11 cellular contexts compared by ENCODE assay signal in the genomic region with DNA sequence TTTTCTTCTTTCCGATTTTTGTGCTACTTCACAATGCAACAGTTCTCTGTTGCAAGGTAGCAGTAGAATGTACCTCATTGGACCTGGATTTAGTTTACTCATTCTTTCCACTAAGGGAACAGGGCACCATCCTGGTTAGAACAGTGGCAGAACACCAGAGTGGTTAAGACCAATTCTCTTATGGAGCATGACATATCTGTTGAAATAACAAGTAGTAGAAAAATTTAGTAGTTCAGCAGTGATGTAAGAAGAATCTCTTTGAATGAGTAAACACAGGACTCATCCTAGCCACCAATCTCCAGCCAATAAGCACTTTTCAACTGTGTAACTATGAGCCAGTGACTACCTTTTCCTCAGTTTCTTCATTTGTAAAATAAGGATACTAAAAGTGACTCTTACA. TPM values are rescaled to one million over a fixed set of nuclear protein-coding genes. Genes with fewer than 3 reads are reported as not detected.
DNase-seq lines count a peak whose midpoint lies in the region; FAIRE-seq and TF ChIP-seq lines count a peak whose summit lies in the region.
"Had no signal": no experiment of that assay in that cellular context is flagged by ENCODE, and none has a peak within 500 bp of the region (broad histone marks: within the 10 kb centered on the region; RNA-seq: fewer than 3 reads in every experiment).

No MANE protein-coding gene starts in this region.

- H3K9me3 Mint-ChIP-seq in CD14-positive monocyte: no peaks in the 10 kb centered on the region
- peaks cover 2% of the 10 kb centered on the region for H3K9me3 Mint-ChIP-seq in astrocyte (ENCODE audit: unreplicated experiment)
- H3K9me3 Mint-ChIP-seq in osteocyte (ENCODE audit: unreplicated experiment): no peaks in the 10 kb centered on the region
- H3K9me3 Mint-ChIP-seq: CD8-positive, alpha-beta memory T cell had no signal

- TF ChIP-seq CTCF in CD14-positive monocyte (IDR thresholded peaks at IDR 0.05): no peak
- TF ChIP-seq CTCF in astrocyte (IDR thresholded peaks at IDR 0.05; ENCODE audit: insufficient read depth, low read depth, low read length): no peak
- TF ChIP-seq CTCF in keratinocyte (optimal IDR thresholded peaks at IDR 0.05 in 1 of 3, IDR thresholded peaks at IDR 0.05 in 1 of 3, conservative IDR thresholded peaks at IDR 0.05 in 1 of 3; ENCODE audit: extremely low read depth in 1 of 3, insufficient read depth in 2 of 3, low read length in 3 of 3): no peak
- no peak for TF ChIP-seq CTCF in vagina (IDR thresholded peaks at IDR 0.05)
- TF ChIP-seq CTCF in osteocyte (IDR thresholded peaks at IDR 0.05): no peak

- intact Hi-C loops in CD14-positive monocyte (cut with micrococcal nuclease): no loop called here
- intact Hi-C loops in vagina (cut with DNase I): no loop called here

- FAIRE-seq in astrocyte (lab: Jason Lieb, UNC) (no peak), keratinocyte (lab: Jason Lieb, UNC) (peak; percentile 57)

- no peaks in the 10 kb centered on the region for H3K36me3 ChIP-seq in astrocyte (ENCODE audit: insufficient read depth, low read length)
- H3K36me3 ChIP-seq in keratinocyte (ENCODE audit: control insufficient read depth in 2 of 2, extremely low read depth in 1 of 2, insufficient read depth in 2 of 2, low read length in 2 of 2): no peaks in the 10 kb centered on the region
- no peaks in the 10 kb centered on the region for H3K36me3 ChIP-seq in vagina

- H3K9me3 ChIP-seq in astrocyte (ENCODE audit: insufficient read depth, low read depth, low read length) (no peaks in the 10 kb centered on the region), keratinocyte (ENCODE audit: control insufficient read depth, low read depth, low read length) (no peaks in the 10 kb centered on the region), vagina (no peaks in the 10 kb centered on the region)

- no peak overlapping the region for H3K9ac ChIP-seq in astrocyte (ENCODE audit: low read length)
- H3K9ac ChIP-seq in keratinocyte (ENCODE audit: control insufficient read depth, extremely low read depth, insufficient read depth, low read length): no peak overlapping the region

- H3K27me3 Mint-ChIP-seq in CD14-positive monocyte (ENCODE audit: low read depth in 3 of 3): no peaks in the 10 kb centered on the region
- peaks cover 3% of the 10 kb centered on the region for H3K27me3 Mint-ChIP-seq in astrocyte (ENCODE audit: low read depth, unreplicated experiment)
- H3K27me3 Mint-ChIP-seq in osteocyte (ENCODE audit: unreplicated experiment): peaks cover 9% of the 10 kb centered on the region

- H3K79me2 ChIP-seq in astrocyte (ENCODE audit: insufficient read depth, low read length) (no peaks in the 10 kb centered on the region), keratinocyte (ENCODE audit: control insufficient read depth, insufficient read depth, low read length) (no peaks in the 10 kb centered on the region)

- no peaks in the 10 kb centered on the region for H3K27me3 ChIP-seq in astrocyte (ENCODE audit: insufficient read depth, low read length)
- H3K27me3 ChIP-seq in keratinocyte (ENCODE audit: control insufficient read depth, extremely low read depth, insufficient read depth, low read length): no peaks in the 10 kb centered on the region
- H3K27me3 ChIP-seq in vagina: no peaks in the 10 kb centered on the region

- no peak overlapping the region for H3K27ac ChIP-seq in astrocyte (ENCODE audit: low read depth, low read length)
- H3K27ac ChIP-seq in keratinocyte (ENCODE audit: control insufficient read depth, insufficient read depth, low read length): peak overlapping the region; percentile 58
- H3K27ac ChIP-seq in vagina: no peak overlapping the region

- H3K9me1 ChIP-seq in keratinocyte (ENCODE audit: control insufficient read depth, extremely low read depth, insufficient read depth, low read length): no peaks in the 10 kb centered on the region

- H3K36me3 Mint-ChIP-seq in CD14-positive monocyte (peaks cover 5 to 12% of the 10 kb centered on the region in 2 donors), astrocyte (ENCODE audit: low read depth, unreplicated experiment) (no peaks in the 10 kb centered on the region), osteocyte (ENCODE audit: unreplicated experiment) (no peaks in the 10 kb centered on the region)
- H3K36me3 Mint-ChIP-seq: CD8-positive, alpha-beta memory T cell had no signal

- H3K4me1 Mint-ChIP-seq in CD14-positive monocyte (peaks cover 81% of the 10 kb centered on the region), astrocyte (ENCODE audit: low read depth, unreplicated experiment) (peaks cover 3% of the 10 kb centered on the region), osteocyte (ENCODE audit: unreplicated experiment) (peaks cover 8% of the 10 kb centered on the region)

- H3K27ac Mint-ChIP-seq in CD14-positive monocyte (peak overlapping the region in 6 of 7 donors; percentile 39 to 91 (median 83)), astrocyte (ENCODE audit: unreplicated experiment) (no peak overlapping the region), osteocyte (ENCODE audit: unreplicated experiment) (no peak overlapping the region)
- H3K27ac Mint-ChIP-seq: CD8-positive, alpha-beta memory T cell had no signal

- H3K4me3 Mint-ChIP-seq in CD14-positive monocyte (peak overlapping the region; percentile 9 to 60), astrocyte (ENCODE audit: unreplicated experiment) (no peak overlapping the region), osteocyte (ENCODE audit: unreplicated experiment) (no peak overlapping the region)
- H3K4me3 Mint-ChIP-seq: CD8-positive, alpha-beta memory T cell had no signal

- DNase-seq in CD14-positive monocyte (ENCODE audit: low spot score) (no peak), HCEC 1CT (peak; percentile 70), astrocyte (ENCODE audit: low read depth) (peak; percentile 26), keratinocyte (ENCODE audit: low read depth, low spot score) (no peak), DMS153 (lab: John Stamatoyannopoulos, UW) (no peak), vagina (ENCODE audit: extremely low spot score in 2 of 2) (no peak), NCI-H510A (lab: John Stamatoyannopoulos, UW) (no peak), osteocyte (ENCODE audit: extremely low spot score, unreplicated experiment) (no peak)
- DNase-seq: CD8-positive, alpha-beta memory T cell had no signal

- dilution Hi-C loops in keratinocyte (cut with MboI; ENCODE audit: extremely low pct_ligation_motif_present, low sequenced_read_pairs): no loop called here

- peaks cover 11% of the 10 kb centered on the region for H3K4me1 ChIP-seq in astrocyte (ENCODE audit: insufficient read depth, low read length)
- peaks cover 48% of the 10 kb centered on the region for H3K4me1 ChIP-seq in keratinocyte (ENCODE audit: control insufficient read depth, extremely low read depth, insufficient read depth, low read length)
- peaks cover 12% of the 10 kb centered on the region for H3K4me1 ChIP-seq in vagina

- H3K4me2 ChIP-seq in astrocyte (ENCODE audit: low read length): peak overlapping the region; percentile 58
- H3K4me2 ChIP-seq in keratinocyte (ENCODE audit: control insufficient read depth, extremely low read depth, insufficient read depth, low read depth, low read length): peak overlapping the region; percentile 68

- no peaks in the 10 kb centered on the region for H4K20me1 ChIP-seq in astrocyte (ENCODE audit: insufficient read depth, low read length)
- H4K20me1 ChIP-seq in keratinocyte (ENCODE audit: control insufficient read depth, extremely low read depth, insufficient read depth, low read length): no peaks in the 10 kb centered on the region

- TF ChIP-seq POLR2A in vagina (IDR thresholded peaks at IDR 0.05): no peak

- H3K4me3 ChIP-seq in astrocyte (ENCODE audit: insufficient read depth, low read depth, low read length): no peak overlapping the region
- H3K4me3 ChIP-seq in keratinocyte (ENCODE audit: control insufficient read depth in 2 of 3, extremely low read depth in 1 of 3, insufficient read depth in 2 of 3, low read depth in 1 of 3, low read length in 3 of 3): no peak overlapping the region
- no peak overlapping the region for H3K4me3 ChIP-seq in vagina

- H2AFZ ChIP-seq in astrocyte (ENCODE audit: low read depth, low read length) (no peak overlapping the region), keratinocyte (ENCODE audit: control insufficient read depth, low read length) (no peak overlapping the region)

RNA-seq across cellular contexts. Expression of a gene that starts 2.4 kb away (rescaled TPM):
- polyA plus RNA-seq in CD14-positive monocyte: 1 to 10 TPM; 2.7 to 3.5 TPM
- total RNA-seq in astrocyte: not detected in 2 replicates
- 1.6 to 5.2 TPM (median 4.4 TPM) in 3 replicates for polyA plus RNA-seq in keratinocyte
- 29.6 TPM for polyA plus RNA-seq in keratinocyte (2011; ENCODE audit: low read depth)
- polyA plus RNA-seq in keratinocyte (2011; cell fraction: cytosol; rRNA removed): 1.7 and 3.7 TPM in 2 replicates
- polyA plus RNA-seq in keratinocyte (2011; cell fraction: nucleus; rRNA removed): 2.7 and 4.9 TPM in 2 replicates
- 1.3 and 39.8 TPM in 2 replicates for polyA plus RNA-seq in keratinocyte (2012; ENCODE audit: low replicate concordance)
- 0.39 to 2.2 TPM (median 0.86 TPM) in 3 replicates for polyA minus RNA-seq in keratinocyte
- 1.2 TPM for polyA minus RNA-seq in keratinocyte (2011; cell fraction: cytosol; rRNA and poly(A)+ RNA removed)
- polyA minus RNA-seq in keratinocyte (2011; cell fraction: nucleus; rRNA and poly(A)+ RNA removed): 1.4 and 2.5 TPM in 2 replicates
- total RNA-seq in vagina: 4.4 TPM
- not detected in 2 replicates for total RNA-seq in osteocyte
- total RNA-seq: CD8-positive, alpha-beta memory T cell had no signal

RNA-seq across cellular contexts. Expression of a gene that starts 30.8 kb away (rescaled TPM):
- polyA plus RNA-seq in CD14-positive monocyte: under 1 TPM; 0.07 to 0.10 TPM
- 1.4 and 1.5 TPM in 2 replicates for total RNA-seq in astrocyte
- 3.1 to 9.0 TPM (median 5.4 TPM) in 3 replicates for polyA plus RNA-seq in keratinocyte
- polyA plus RNA-seq in keratinocyte (2011; ENCODE audit: low read depth): 1.8 TPM
- 3.1 and 5.4 TPM in 2 replicates for polyA plus RNA-seq in keratinocyte (2011; cell fraction: cytosol; rRNA removed)
- polyA plus RNA-seq in keratinocyte (2011; cell fraction: nucleus; rRNA removed): 3.3 and 3.7 TPM in 2 replicates
- 1.7 and 4.4 TPM in 2 replicates for polyA plus RNA-seq in keratinocyte (2012; ENCODE audit: low replicate concordance)
- polyA minus RNA-seq in keratinocyte: 1.3 to 4.3 TPM (median 1.6 TPM) in 3 replicates
- polyA minus RNA-seq in keratinocyte (2011; cell fraction: cytosol; rRNA and poly(A)+ RNA removed): 3.5 TPM
- 2.0 TPM in 2 replicates for polyA minus RNA-seq in keratinocyte (2011; cell fraction: nucleus; rRNA and poly(A)+ RNA removed)
- 15.7 TPM for total RNA-seq in vagina
- 4.5 and 4.8 TPM in 2 replicates for total RNA-seq in osteocyte

RNA-seq across cellular contexts. Expression of a gene that starts 46.7 kb away (rescaled TPM):
- polyA plus RNA-seq in CD14-positive monocyte (not detected), keratinocyte (0.10 to 0.67 TPM (median 0.44 TPM) in 3 replicates)
- total RNA-seq in astrocyte (not detected in 2 replicates), vagina (not detected), osteocyte (not detected in 2 replicates)
- 50.6 TPM for polyA plus RNA-seq in keratinocyte (2011; ENCODE audit: low read depth)
- polyA plus RNA-seq in keratinocyte (2011; cell fraction: cytosol; rRNA removed): 0.12 and 0.19 TPM in 2 replicates
- 0.56 and 1.0 TPM in 2 replicates for polyA plus RNA-seq in keratinocyte (2011; cell fraction: nucleus; rRNA removed)
- polyA plus RNA-seq in keratinocyte (2012; ENCODE audit: low replicate concordance): 0.15 and 35.1 TPM in 2 replicates
- polyA minus RNA-seq in keratinocyte: 0.40 to 0.74 TPM in 2 of 3 replicates, not detected in the other
- polyA minus RNA-seq in keratinocyte (2011; cell fraction: cytosol; rRNA and poly(A)+ RNA removed): not detected
- 0.54 and 1.2 TPM in 2 replicates for polyA minus RNA-seq in keratinocyte (2011; cell fraction: nucleus; rRNA and poly(A)+ RNA removed)
- total RNA-seq: cardiac septum; CD8-positive, alpha-beta memory T cell; epithelial cell of proximal tubule had no signal
- polyA plus RNA-seq: CD8-positive, alpha-beta memory T cell had no signal

Comparison
In these comparisons a context has a peak if more than half of its experiments do, and no peak if none do; other contexts are left out.
1. DNase-seq: peak in HCEC 1CT (single experiment) and astrocyte (single experiment); none in CD14-positive monocyte (single experiment), keratinocyte (single experiment), DMS153 (single experiment), vagina (0 of 2), NCI-H510A (single experiment) and osteocyte (single experiment).
2. H3K27ac Mint-ChIP-seq: peak in CD14-positive monocyte (6 of 7); none in astrocyte (single experiment) and osteocyte (single experiment).
3. H3K4me3 Mint-ChIP-seq: peak in CD14-positive monocyte (2 of 2); none in astrocyte (single experiment) and osteocyte (single experiment).